6 cellular contexts compared by ENCODE assay signal in genomic region chr17:18309202-18309601, GRCh38.
"Had no signal": no experiment of that assay in that cellular context is flagged by ENCODE, and none has a peak within 500 bp of the region (broad histone marks: within the 10 kb centered on the region; RNA-seq: fewer than 3 reads in every experiment).

No MANE protein-coding gene starts in this region.

- H3K4me3 ChIP-seq: GM23338, K562 had no signal

- H2AFZ ChIP-seq: GM23338 had no signal

- DNase-seq: H9, HCEC 1CT, HFFc6, IMR-90 had no signal

- ATAC-seq: GM23338, K562 had no signal

- H3K4me2 ChIP-seq: GM23338 had no signal
